ENCODE assay signal across 35 cellular contexts in genomic region chr2:232435805-232436204, GRCh38. TPM values are rescaled to one million over a fixed set of nuclear protein-coding genes. Genes with fewer than 3 reads are reported as not detected.
"Had no signal": no experiment of that assay in that cellular context is flagged by ENCODE, and none has a peak within 500 bp of the region (broad histone marks: within the 10 kb centered on the region; RNA-seq: fewer than 3 reads in every experiment).

No MANE protein-coding gene starts in this region.

- H3K79me2 ChIP-seq: hepatocyte had no signal

- ATAC-seq: activated CD8-positive, alpha-beta memory T cell treated with anti-CD3 and anti-CD28 coated beads, Interleukin-2, amount 10 ng/mL, durations not matched to agents 7 days and 5 days; activated CD8-positive, alpha-beta T cell treated with anti-CD3 and anti-CD28 coated beads for 36 hours; activated naive CD4-positive, alpha-beta T cell treated with anti-CD3 and anti-CD28 coated beads, Interleukin-2, amount 50 U/mL, for 72 hours; gastrocnemius medialis; left lobe of liver; mucosa of descending colon; natural killer cell treated with Interleukin-12 subunit alpha and Interleukin-12 subunit beta and Interleukin-15 and Interleukin-18, amount 100 ng/mL, for 72 hours; stimulated activated memory B cell treated with anti-CD40 and anti-IgM and Interleukin-4, amounts not matched to agents 10 μg/mL and 1 μg/mL and 100 μg/mL, for 72 hours; stimulated activated naive CD8-positive, alpha-beta T cell treated with anti-CD3 and anti-CD28 coated beads, Interleukin-15, amount 100 ng/mL, for 72 hours; T-helper 17 cell had no signal

- H2AFZ ChIP-seq: hepatocyte had no signal

- H3K4me1 ChIP-seq: prostate gland had no signal

- H3K27me3 ChIP-seq: gastrocnemius medialis, hepatocyte, ovary, upper lobe of left lung had no signal

- DNase-seq: activated B cell treated with CpG ODN at 0.5 μM for 24 hours; activated CD4-positive, alpha-beta T cell treated with anti-CD3 and anti-CD28 coated beads, Interleukin-2, amount 50 U/mL, for 1 hour; activated CD8-positive, alpha-beta memory T cell treated with anti-CD3 and anti-CD28 coated beads, Interleukin-2, amount 10 ng/mL, durations not matched to agents 7 days and 5 days; activated CD8-positive, alpha-beta T cell treated with anti-CD3 and anti-CD28 coated beads for 36 hours; activated T-cell treated with anti-CD3 and anti-CD28 coated beads, Interleukin-2, amount 50 U/mL, for 48 hours; anterior cingulate cortex; dermis blood vessel endothelial cell; effector CD8-positive, alpha-beta T cell; erythroblast; gastrocnemius medialis; mucosa of descending colon; retina; stimulated activated CD4-positive, alpha-beta T cell treated with anti-CD3 and anti-CD28 coated beads, Interleukin-1b, Interleukin-23, amount 100 ng/mL, for 48 hours; stimulated activated CD4-positive, alpha-beta T cell treated with anti-CD3 and anti-CD28 coated beads, Interleukin-4, amount 100 ng/mL, for 4 hours; stimulated activated CD8-positive, alpha-beta memory T cell treated with anti-CD3 and anti-CD28 coated beads, Interleukin-4, amount 100 ng/mL, for 48 hours; stimulated activated naive CD8-positive, alpha-beta T cell treated with anti-CD3 and anti-CD28 coated beads, Interleukin-15, amount 100 ng/mL, for 72 hours; substantia nigra; T-helper 17 cell had no signal

- FAIRE-seq: bronchial epithelial cell, colon had no signal

- H3K27ac ChIP-seq: gastrocnemius medialis, hepatocyte, neutrophil, ovary, prostate gland, upper lobe of left lung had no signal

- H3K36me3 ChIP-seq: gastrocnemius medialis, neutrophil, ovary, prostate gland, upper lobe of left lung had no signal

- H3K9me3 ChIP-seq: gastrocnemius medialis, mucosa of descending colon, neutrophil, ovary, prostate gland, upper lobe of left lung had no signal

- H3K4me3 ChIP-seq: gastrocnemius medialis, hepatocyte, lung, mucosa of descending colon, ovary, prostate gland, smooth muscle cell, upper lobe of left lung had no signal

- H3K4me2 ChIP-seq: hepatocyte, smooth muscle cell had no signal

RNA-seq across cellular contexts. Expression of gene ALPI, which starts 20.1 kb away (rescaled TPM):
- total RNA-seq: activated B cell treated with CpG ODN at 0.5 μM for 24 hours; activated CD8-positive, alpha-beta memory T cell treated with anti-CD3 and anti-CD28 coated beads, Interleukin-2, amount 10 ng/mL, durations not matched to agents 7 days and 5 days; activated CD8-positive, alpha-beta T cell treated with anti-CD3 and anti-CD28 coated beads for 36 hours; activated naive CD4-positive, alpha-beta T cell treated with anti-CD3 and anti-CD28 coated beads, Interleukin-2, amount 50 U/mL, for 72 hours; activated T-helper 2 cell treated with anti-CD3 and anti-CD28 coated beads, Interferon-gamma antibody, Interleukin-2, Interleukin-4, amounts not matched to agents 10 μg/mL and 5 μg/mL and 100 μg/mL, durations not matched to agents 14 hours and 24 hours and 36 hours; bronchial epithelial cell; dermis blood vessel endothelial cell; gastrocnemius medialis; kidney epithelial cell; left lobe of liver; lung; myocyte; natural killer cell treated with Interleukin-12 subunit alpha and Interleukin-12 subunit beta and Interleukin-15 and Interleukin-18, amount 100 ng/mL, for 72 hours; prostate gland; smooth muscle cell; T-helper 17 cell; upper lobe of left lung had no signal
- polyA plus RNA-seq: lung, ovary, smooth muscle cell had no signal

RNA-seq across cellular contexts. Expression of gene ALPG, which starts 29.2 kb away (rescaled TPM):
- total RNA-seq: activated B cell treated with CpG ODN at 0.5 μM for 24 hours; activated CD8-positive, alpha-beta memory T cell treated with anti-CD3 and anti-CD28 coated beads, Interleukin-2, amount 10 ng/mL, durations not matched to agents 7 days and 5 days; activated CD8-positive, alpha-beta T cell treated with anti-CD3 and anti-CD28 coated beads for 36 hours; activated naive CD4-positive, alpha-beta T cell treated with anti-CD3 and anti-CD28 coated beads, Interleukin-2, amount 50 U/mL, for 72 hours; activated T-helper 2 cell treated with anti-CD3 and anti-CD28 coated beads, Interferon-gamma antibody, Interleukin-2, Interleukin-4, amounts not matched to agents 10 μg/mL and 5 μg/mL and 100 μg/mL, durations not matched to agents 14 hours and 24 hours and 36 hours; bronchial epithelial cell; dermis blood vessel endothelial cell; gastrocnemius medialis; kidney epithelial cell; left lobe of liver; myocyte; natural killer cell treated with Interleukin-12 subunit alpha and Interleukin-12 subunit beta and Interleukin-15 and Interleukin-18, amount 100 ng/mL, for 72 hours; smooth muscle cell; T-helper 17 cell had no signal
- polyA plus RNA-seq: adipose tissue, smooth muscle cell had no signal

RNA-seq across cellular contexts. Expression of gene ECEL1, which starts 51.8 kb away (rescaled TPM):
- total RNA-seq: activated B cell treated with CpG ODN at 0.5 μM for 24 hours; activated naive CD4-positive, alpha-beta T cell treated with anti-CD3 and anti-CD28 coated beads, Interleukin-2, amount 50 U/mL, for 72 hours; bronchial epithelial cell; dermis blood vessel endothelial cell; myocyte; natural killer cell treated with Interleukin-12 subunit alpha and Interleukin-12 subunit beta and Interleukin-15 and Interleukin-18, amount 100 ng/mL, for 72 hours; smooth muscle cell; T-helper 17 cell had no signal
- polyA plus RNA-seq: smooth muscle cell had no signal

RNA-seq across cellular contexts. Expression of gene ALPP, which starts 57.3 kb away (rescaled TPM):
- total RNA-seq: activated CD8-positive, alpha-beta memory T cell treated with anti-CD3 and anti-CD28 coated beads, Interleukin-2, amount 10 ng/mL, durations not matched to agents 7 days and 5 days; activated CD8-positive, alpha-beta T cell treated with anti-CD3 and anti-CD28 coated beads for 36 hours; activated T-helper 2 cell treated with anti-CD3 and anti-CD28 coated beads, Interferon-gamma antibody, Interleukin-2, Interleukin-4, amounts not matched to agents 10 μg/mL and 5 μg/mL and 100 μg/mL, durations not matched to agents 14 hours and 24 hours and 36 hours; bronchial epithelial cell; dermis blood vessel endothelial cell; gastrocnemius medialis; kidney epithelial cell; myocyte; natural killer cell treated with Interleukin-12 subunit alpha and Interleukin-12 subunit beta and Interleukin-15 and Interleukin-18, amount 100 ng/mL, for 72 hours had no signal
- polyA plus RNA-seq: adipose tissue, ovary, smooth muscle cell had no signal
